ENCODE assay signal across 34 cellular contexts in the genomic region with DNA sequence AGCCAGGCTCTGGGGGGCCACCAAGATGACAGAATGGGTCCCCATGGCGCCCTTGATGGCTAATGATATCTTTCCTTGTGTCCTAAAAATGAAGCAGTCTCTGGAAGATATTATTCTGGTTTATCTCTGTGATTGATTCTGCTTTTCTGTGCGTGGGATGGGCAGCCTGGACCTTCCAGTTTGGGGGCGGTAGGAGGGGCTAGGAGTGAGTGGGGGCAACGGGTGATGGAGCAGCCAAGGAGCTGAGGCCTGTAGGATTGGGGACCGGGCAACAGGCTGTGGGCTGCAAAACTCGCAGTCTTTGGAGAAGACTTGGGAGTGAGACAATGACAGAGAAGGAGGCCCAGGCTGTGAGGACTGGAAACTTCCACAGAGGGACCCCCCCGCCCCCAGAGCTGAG. TPM values are rescaled to one million over a fixed set of nuclear protein-coding genes. Genes with fewer than 3 reads are reported as not detected.
"Had no signal": no experiment of that assay in that cellular context is flagged by ENCODE, and none has a peak within 500 bp of the region (broad histone marks: within the 10 kb centered on the region; RNA-seq: fewer than 3 reads in every experiment).

No MANE protein-coding gene starts in this region.

- H3K4me1 Mint-ChIP-seq: memory B cell, natural killer cell had no signal

- DNase-seq: cerebellar nuclear complex; cortex of kidney; dorsolateral prefrontal cortex; effector CD4-positive, alpha-beta T cell; heart left ventricle; kidney; natural killer cell; stimulated activated CD4-positive, alpha-beta T cell treated with anti-CD3 and anti-CD28 coated beads, Interleukin-12 subunit alpha, Interleukin-12 subunit beta, amount 100 ng/mL, for 4 hours; stimulated activated CD4-positive, alpha-beta T cell treated with anti-CD3 and anti-CD28 coated beads, Interleukin-1b, Interleukin-23, amount 100 ng/mL, for 48 hours; stimulated activated CD4-positive, alpha-beta T cell treated with anti-CD3 and anti-CD28 coated beads, Interleukin-4, amount 100 ng/mL, for 1 hour; stimulated activated CD8-positive, alpha-beta memory T cell treated with anti-CD3 and anti-CD28 coated beads, Interleukin-4, amount 100 ng/mL, for 48 hours; stimulated activated naive CD4-positive, alpha-beta T cell treated with Interleukin-2 at 50 U/mL for 16 hours; stomach; thyroid gland; trophoblast cell had no signal

- H3K27ac Mint-ChIP-seq: memory B cell, natural killer cell had no signal

- H3K36me3 ChIP-seq: heart left ventricle, neutrophil, prostate gland, right atrium auricular region, stomach, thyroid gland had no signal

- FAIRE-seq: frontal cortex, kidney had no signal

- H3K27ac ChIP-seq: dorsolateral prefrontal cortex, heart left ventricle, neutrophil, parathyroid adenoma, right atrium auricular region, stomach, thyroid gland had no signal

- H3K4me2 ChIP-seq: smooth muscle cell had no signal

- ATAC-seq: heart left ventricle, left lobe of liver, natural killer cell, sciatic nerve had no signal

- H3K36me3 Mint-ChIP-seq: memory B cell, natural killer cell had no signal

- H3K4me1 ChIP-seq: heart left ventricle, parathyroid adenoma, prostate gland, right atrium auricular region, thyroid gland had no signal

- H3K4me3 ChIP-seq: dorsolateral prefrontal cortex, heart left ventricle, hepatocyte, lung, prostate gland, right atrium auricular region, smooth muscle cell, stomach, thyroid gland had no signal

- H3K4me3 Mint-ChIP-seq: memory B cell, natural killer cell had no signal

- H3K9me3 Mint-ChIP-seq: memory B cell, natural killer cell had no signal

- H3K27me3 ChIP-seq: right atrium auricular region, thyroid gland had no signal

- H3K9ac ChIP-seq: parathyroid adenoma had no signal

- H3K79me2 ChIP-seq: parathyroid adenoma had no signal

- H3K9me3 ChIP-seq: heart left ventricle, neutrophil, prostate gland, right atrium auricular region, stomach, thyroid gland had no signal

- H2AFZ ChIP-seq: hepatocyte, parathyroid adenoma had no signal

RNA-seq across cellular contexts. Expression of a gene that starts 8.8 kb away (rescaled TPM):
- total RNA-seq: frontal cortex, glomerular endothelial cell, left lobe of liver, mononuclear cell, natural killer cell had no signal

RNA-seq across cellular contexts. Expression of a gene that starts 53.3 kb away (rescaled TPM):
- total RNA-seq: fibroblast of villous mesenchyme, frontal cortex, glomerular endothelial cell, heart left ventricle, hepatocyte, left lobe of liver, mononuclear cell, natural killer cell, omental fat pad, prostate gland, right atrium auricular region, smooth muscle cell, stomach, subcutaneous adipose tissue, temporal lobe, thyroid gland, urinary bladder had no signal
- polyA plus RNA-seq: heart left ventricle, hepatocyte, liver, lung had no signal
